26 cellular contexts compared by ENCODE assay signal in genomic region chr3:94256888-94257813, GRCh38.
DNase-seq lines count a peak whose midpoint lies in the region; ATAC-seq lines count a peak whose summit lies in the region.
"Had no signal": no experiment of that assay in that cellular context is flagged by ENCODE, and none has a peak within 500 bp of the region (broad histone marks: within the 10 kb centered on the region; RNA-seq: fewer than 3 reads in every experiment).

No MANE protein-coding gene starts in this region.

- peaks cover 0 to 6% (median 0%) of the 10 kb centered on the region in 11 donors for H3K9me3 Mint-ChIP-seq in naive thymus-derived CD4-positive, alpha-beta T cell
- H3K9me3 Mint-ChIP-seq: CD8-positive, alpha-beta T cell had no signal

- H3K9me3 ChIP-seq in HUES64 (ENCODE audit: insufficient read depth, low read depth, low read length), result peaks cover 12% of the 10 kb centered on the region
- no peaks in the 10 kb centered on the region for H3K9me3 ChIP-seq in naive thymus-derived CD4-positive, alpha-beta T cell (ENCODE audit: control insufficient read depth in 2 of 3, low read length in 3 of 3)
- H3K9me3 ChIP-seq: A549, Peyer's patch, SJCRH30 had no signal

- no peak overlapping the region for H3K4me3 ChIP-seq in HUES64 (ENCODE audit: low read length)
- H3K4me3 ChIP-seq in naive thymus-derived CD4-positive, alpha-beta T cell (ENCODE audit: low read length), result no peak overlapping the region
- H3K4me3 ChIP-seq: A549, Peyer's patch, SJCRH30 had no signal

- H3K36me3 Mint-ChIP-seq in naive thymus-derived CD4-positive, alpha-beta T cell, result no peaks in the 10 kb centered on the region
- H3K36me3 Mint-ChIP-seq: CD8-positive, alpha-beta T cell had no signal

- POLR2A ChIA-PET in naive thymus-derived CD4-positive, alpha-beta T cell (lab: Charles Lee), result no interaction called here

- H3K27me3 Mint-ChIP-seq in naive thymus-derived CD4-positive, alpha-beta T cell, result peaks cover 0 to 15% (median 12%) of the 10 kb centered on the region in 5 donors

- no peak for ATAC-seq in naive thymus-derived CD4-positive, alpha-beta T cell
- ATAC-seq: A549; CD8-positive, alpha-beta T cell; HepG2 had no signal

- H3K27ac Mint-ChIP-seq in naive thymus-derived CD4-positive, alpha-beta T cell, result no peak overlapping the region
- H3K27ac Mint-ChIP-seq: CD8-positive, alpha-beta T cell had no signal

- H3K9ac ChIP-seq in HUES64 (ENCODE audit: low read depth, low read length), result no peak overlapping the region

- intact Hi-C loops in naive thymus-derived CD4-positive, alpha-beta T cell (cut with micrococcal nuclease), result no loop called here

- peak overlapping the region; percentile 35; the same call in 1 of the 2 replicates for H3K27ac ChIP-seq in HUES64 (ENCODE audit: low read depth, low read length)
- no peak overlapping the region for H3K27ac ChIP-seq in naive thymus-derived CD4-positive, alpha-beta T cell (ENCODE audit: low read depth, low read length)
- H3K27ac ChIP-seq: A549, HL-60, Peyer's patch, SJCRH30 had no signal

- H3K4me1 Mint-ChIP-seq in naive thymus-derived CD4-positive, alpha-beta T cell, result no peaks in the 10 kb centered on the region

- CTCF ChIA-PET in naive thymus-derived CD4-positive, alpha-beta T cell (lab: Charles Lee), result no interaction called here

- 0 out of 2 replicates have a peak, but pooled peaks cover 11% of the 10 kb centered on the region for H3K4me1 ChIP-seq in HUES64 (ENCODE audit: insufficient read depth, low read length)
- H3K4me1 ChIP-seq in naive thymus-derived CD4-positive, alpha-beta T cell (ENCODE audit: control insufficient read depth in 2 of 2, insufficient read depth in 2 of 2, low read length in 2 of 2), result no peaks in the 10 kb centered on the region
- H3K4me1 ChIP-seq: A549, Peyer's patch, SJCRH30 had no signal

- no peaks in the 10 kb centered on the region for H3K27me3 ChIP-seq in HUES64 (ENCODE audit: insufficient read depth, low read length)
- H3K27me3 ChIP-seq in naive thymus-derived CD4-positive, alpha-beta T cell (ENCODE audit: control insufficient read depth in 2 of 2, insufficient read depth in 2 of 2, low read length in 2 of 2), result no peaks in the 10 kb centered on the region
- H3K27me3 ChIP-seq: Peyer's patch, SJCRH30 had no signal

- no peaks in the 10 kb centered on the region for H3K36me3 ChIP-seq in HUES64 (ENCODE audit: insufficient read depth, low read length)
- H3K36me3 ChIP-seq in naive thymus-derived CD4-positive, alpha-beta T cell (ENCODE audit: control insufficient read depth in 2 of 3, insufficient read depth in 3 of 3, low read length in 3 of 3), result no peaks in the 10 kb centered on the region
- H3K36me3 ChIP-seq: Peyer's patch, SJCRH30 had no signal

- no peak overlapping the region for H3K4me3 Mint-ChIP-seq in naive thymus-derived CD4-positive, alpha-beta T cell
- H3K4me3 Mint-ChIP-seq: CD8-positive, alpha-beta T cell had no signal

- DNase-seq in COLO829 (ENCODE audit: low spot score), result peak; percentile 88
- peak; percentile 12 for DNase-seq in NCI-H748 treated with DMSO at 0.1 percent for 48 hours (lab: John Stamatoyannopoulos, UW)
- DNase-seq in foreskin melanocyte, result peak; percentile 86
- DNase-seq in naive thymus-derived CD4-positive, alpha-beta T cell, result no peak
- no peak for DNase-seq in NCI-H526 (lab: John Stamatoyannopoulos, UW)
- no peak for DNase-seq in NOMO-1 (lab: John Stamatoyannopoulos, UW; ENCODE audit: unreplicated experiment in 2 of 2)
- DNase-seq in ecto neural progenitor cell (ENCODE audit: low spot score), result no peak
- DNase-seq: AML-193; C1 segment of cervical spinal cord; CD8-positive, alpha-beta T cell; DMS153; DND-41; Karpas-422; NCI-H1092; NCI-H1436 treated with DMSO at 0.1 percent for 48 hours; NCI-H2029; NCI-H2171; NCI-H226; NCI-H510A; OCI-M1; Peyer's patch; SJCRH30 had no signal

- 74% methylated on average over 5 of the region's 5 CpGs for WGBS in HUES64

Comparison
In these comparisons a context has a peak if more than half of its experiments do, and no peak if none do; other contexts are left out.
1. DNase-seq: peak in COLO829 (single experiment), NCI-H748 treated with DMSO at 0.1 percent for 48 hours (single experiment) and foreskin melanocyte (single experiment); none in naive thymus-derived CD4-positive, alpha-beta T cell (0 of 9), NCI-H526 (0 of 2), NOMO-1 (0 of 2) and ecto neural progenitor cell (single experiment).